Comparison of ENCODE assay signal across 30 cellular contexts in genomic region chr16:1289480-1289872, GRCh38. TPM values are rescaled to one million over a fixed set of nuclear protein-coding genes. Genes with fewer than 3 reads are reported as not detected.
DNase-seq lines count a peak whose midpoint lies in the region; ATAC-seq and TF ChIP-seq lines count a peak whose summit lies in the region.
"Had no signal": no experiment of that assay in that cellular context is flagged by ENCODE, and none has a peak within 500 bp of the region (broad histone marks: within the 10 kb centered on the region; RNA-seq: fewer than 3 reads in every experiment).

No MANE protein-coding gene starts in this region.

- peaks cover under 1 to 39% (median 11%) of the 10 kb centered on the region in 11 experiments; a peak in 15 of 22 replicates for H3K27me3 ChIP-seq in BLaER1 treated with 17β-estradiol and CSF1 and Interleukin-3, amounts not matched to agents 10 nM and 100 nM
- peaks cover 54% of the 10 kb centered on the region for H3K27me3 ChIP-seq in iPS-20b (ENCODE audit: insufficient read depth, low read length)

- peak overlapping the region in 8 of 11 experiments; percentile 74 to 93 (median 82); a peak in 16 of 22 replicates for H3K27ac ChIP-seq in BLaER1 treated with 17β-estradiol and CSF1 and Interleukin-3, amounts not matched to agents 10 nM and 100 nM
- no peak overlapping the region for H3K27ac ChIP-seq in iPS-20b (ENCODE audit: low read length)
- H3K27ac ChIP-seq: cardiac muscle cell, epithelial cell of prostate, neutrophil, PC-9, prostate gland, sigmoid colon had no signal

- ATAC-seq in WTC11 = peak; percentile 15; the same call in 1 of the 2 replicates
- ATAC-seq in omental fat pad (ENCODE audit: low FRiP score) = no peak
- ATAC-seq in HG02623 (IDR thresholded peaks at IDR 0.05; ENCODE audit: unreplicated experiment) = no peak
- ATAC-seq: activated CD8-positive, alpha-beta memory T cell treated with anti-CD3 and anti-CD28 coated beads, Interleukin-2, amount 10 ng/mL, durations not matched to agents 7 days and 5 days had no signal

- DNase-seq in WTC11 (ENCODE audit: low spot score) (no peak), omental fat pad (ENCODE audit: low spot score) (no peak)
- no peak for DNase-seq in stimulated activated CD4-positive, alpha-beta T cell treated with anti-CD3 and anti-CD28 coated beads, Interleukin-1b, Interleukin-23, amount 100 ng/mL, for 48 hours
- DNase-seq: activated CD4-positive, alpha-beta T cell treated with anti-CD3 and anti-CD28 coated beads, Interleukin-2, amount 50 U/mL, for 4 hours; activated CD8-positive, alpha-beta memory T cell treated with anti-CD3 and anti-CD28 coated beads, Interleukin-2, amount 10 ng/mL, durations not matched to agents 7 days and 5 days; activated T-cell treated with anti-CD3 and anti-CD28 coated beads, Interleukin-2, amount 50 U/mL, for 4 hours; DMS153; effector CD4-positive, alpha-beta T cell; HCEC 1CT; hypothalamus; NCI-H226; NCI-H526 treated with DMSO at 0.1 percent for 48 hours; NK-92 treated with Interleukin-12 subunit alpha and Interleukin-12 subunit beta, amount 100 ng/mL, for 24 hours; PC-9; Right ventricle myocardium superior; stimulated activated CD4-positive, alpha-beta T cell treated with anti-CD3 and anti-CD28 coated beads, Interleukin-4, amount 100 ng/mL, for 24 hours; T-helper 17 cell; trophoblast cell had no signal

- POLR2A ChIA-PET in WTC11 (lab: Charles Lee) = interaction anchor here (1.6 kb wide), 1 partner anchor 42 kb away, joined by 5 read pairs; no protein-coding TSS in a partner anchor

- H3K9ac ChIP-seq in BLaER1 treated with 17β-estradiol and CSF1 and Interleukin-3, amounts not matched to agents 10 nM and 100 nM = peak overlapping the region in 9 of 11 experiments; percentile 18 to 85 (median 74); a peak in 17 of 22 replicates
- no peak overlapping the region for H3K9ac ChIP-seq in iPS-20b (ENCODE audit: low read depth, low read length)

- CTCF ChIA-PET in WTC11 (lab: Charles Lee) = interaction anchor here (0.6 to 3.5 kb wide), 10 partner anchors 9 to 294 kb away, joined by 3 to 48 read pairs (median 4); partner anchors contain the start of gene UBE2I

- H3K4me2 ChIP-seq in BLaER1 treated with 17β-estradiol and CSF1 and Interleukin-3, amounts not matched to agents 10 nM and 100 nM = peak overlapping the region; percentile 68 to 99 (median 94)
- H3K4me2 ChIP-seq: PC-9 had no signal

- H3K36me3 ChIP-seq in BLaER1 treated with 17β-estradiol and CSF1 and Interleukin-3, amounts not matched to agents 10 nM and 100 nM = no peaks in the 10 kb centered on the region
- H3K36me3 ChIP-seq in iPS-20b (ENCODE audit: insufficient read depth, low read depth, low read length) = no peaks in the 10 kb centered on the region
- H3K36me3 ChIP-seq: cardiac muscle cell, neutrophil, prostate gland, sigmoid colon had no signal

- no peaks in the 10 kb centered on the region for H3K36me3 Mint-ChIP-seq in WTC11
- H3K36me3 Mint-ChIP-seq: activated CD8-positive, alpha-beta memory T cell treated with anti-CD3 and anti-CD28 coated beads, Interleukin-2, amount 10 ng/mL, durations not matched to agents 7 days and 5 days had no signal

- H3K9me3 Mint-ChIP-seq in WTC11 = no peaks in the 10 kb centered on the region
- H3K9me3 Mint-ChIP-seq: activated T-cell treated with anti-CD3 and anti-CD28 coated beads, Interleukin-2, amount 50 U/mL, for 4 hours; IgD-negative memory B cell had no signal

- H3K4me3 ChIP-seq in BLaER1 treated with 17β-estradiol and CSF1 and Interleukin-3, amounts not matched to agents 10 nM and 100 nM = peak overlapping the region in 8 of 10 experiments; percentile 0 to 63 (median 51); a peak in 14 of 20 replicates
- peak overlapping the region; percentile 61; the same call in 1 of the 2 replicates for H3K4me3 ChIP-seq in iPS-20b (ENCODE audit: low read length)
- H3K4me3 ChIP-seq: cardiac muscle cell, PC-9, prostate gland, sigmoid colon had no signal

- peaks cover 34 to 70% (median 65%) of the 10 kb centered on the region in 10 experiments for H3K4me1 ChIP-seq in BLaER1 treated with 17β-estradiol and CSF1 and Interleukin-3, amounts not matched to agents 10 nM and 100 nM
- H3K4me1 ChIP-seq in iPS-20b (ENCODE audit: insufficient read depth, low read length) = peaks cover 6% of the 10 kb centered on the region; the same call in 1 of the 2 replicates
- H3K4me1 ChIP-seq: prostate gland, sigmoid colon had no signal

- H3K4me1 Mint-ChIP-seq in WTC11 = peaks cover 25% of the 10 kb centered on the region
- H3K4me1 Mint-ChIP-seq: activated CD8-positive, alpha-beta memory T cell treated with anti-CD3 and anti-CD28 coated beads, Interleukin-2, amount 10 ng/mL, durations not matched to agents 7 days and 5 days; T-helper 17 cell had no signal

- TF ChIP-seq CTCF in WTC11 (IDR thresholded peaks at IDR 0.05) (no peak), omental fat pad (IDR thresholded peaks at IDR 0.05) (no peak)

- peak overlapping the region; percentile 53 for H3K4me3 Mint-ChIP-seq in WTC11
- H3K4me3 Mint-ChIP-seq: activated CD8-positive, alpha-beta memory T cell treated with anti-CD3 and anti-CD28 coated beads, Interleukin-2, amount 10 ng/mL, durations not matched to agents 7 days and 5 days; activated T-cell treated with anti-CD3 and anti-CD28 coated beads, Interleukin-2, amount 50 U/mL, for 4 hours; T-helper 17 cell had no signal

- H4K20me1 ChIP-seq in BLaER1 treated with 17β-estradiol and CSF1 and Interleukin-3, amounts not matched to agents 10 nM and 100 nM = no peaks in the 10 kb centered on the region

- H3K27me3 Mint-ChIP-seq in WTC11 (ENCODE audit: low read depth) = peaks cover 61% of the 10 kb centered on the region

- H3K9me3 ChIP-seq in BLaER1 treated with 17β-estradiol and CSF1 and Interleukin-3, amounts not matched to agents 10 nM and 100 nM (replicated peaks in 1 of 11) = no peaks in the 10 kb centered on the region
- no peaks in the 10 kb centered on the region for H3K9me3 ChIP-seq in iPS-20b (ENCODE audit: insufficient read depth, low read depth, low read length)
- H3K9me3 ChIP-seq: neutrophil, prostate gland, sigmoid colon had no signal

- H3K27ac Mint-ChIP-seq in WTC11 = no peak overlapping the region
- H3K27ac Mint-ChIP-seq: activated CD8-positive, alpha-beta memory T cell treated with anti-CD3 and anti-CD28 coated beads, Interleukin-2, amount 10 ng/mL, durations not matched to agents 7 days and 5 days; T-helper 17 cell had no signal

TF ChIP-seq in WTC11, 78 proteins besides CTCF, POLR2A, EP300 and RAD21 (continues in another document):
- TF ChIP-seq TEAD1 (CRISPR knock-in tag; IDR thresholded peaks at IDR 0.05) (no peak), ZBTB43 (CRISPR knock-in tag; IDR thresholded peaks at IDR 0.05) (no peak), NR1H2 (CRISPR knock-in tag; IDR thresholded peaks at IDR 0.05) (no peak), ZBTB21 (CRISPR knock-in tag; IDR thresholded peaks at IDR 0.05; ENCODE audit: borderline replicate concordance) (no peak), USF2 (CRISPR knock-in tag; IDR thresholded peaks at IDR 0.05) (no peak)

RNA-seq across cellular contexts. Expression of gene UBE2I, which starts 20.0 kb away (rescaled TPM):
- total RNA-seq in WTC11 (2021) (211 to 229 TPM (median 222 TPM) in 3 replicates), omental fat pad (10 to 100 TPM; 50.9 to 94.9 (median 72.5) TPM)

RNA-seq across cellular contexts. Expression of gene TPSD1, which starts 33.6 kb away (rescaled TPM):
- total RNA-seq in WTC11 (2021) (0.31 to 1.5 TPM (median 0.94 TPM) in 3 replicates), omental fat pad (1 to 10 TPM in 1 of 4 donors, not detected in 3; 1.2 TPM)
- total RNA-seq: activated CD8-positive, alpha-beta memory T cell treated with anti-CD3 and anti-CD28 coated beads, Interleukin-2, amount 10 ng/mL, durations not matched to agents 7 days and 5 days; astrocyte; cardiac muscle cell; G401; myocyte; PC-9; T-helper 17 cell had no signal

RNA-seq across cellular contexts. Expression of gene BAIAP3, which starts 44.0 kb away (rescaled TPM):
- total RNA-seq in WTC11 (2021) (15.2 to 18.8 TPM (median 16.5 TPM) in 3 replicates), omental fat pad (10 to 100 TPM in 1 of 4 donors, 1 to 10 TPM in 3; 1.5 to 14.2 (median 1.9) TPM)

RNA-seq across cellular contexts. Expression of gene TPSAB1, which starts 49.0 kb away (rescaled TPM):
- total RNA-seq in WTC11 (2021) (0.53 TPM in 1 of 3 replicates, not detected in the others), omental fat pad (10 to 100 TPM; 20.8 to 86.2 (median 31.4) TPM)
- total RNA-seq: activated CD8-positive, alpha-beta memory T cell treated with anti-CD3 and anti-CD28 coated beads, Interleukin-2, amount 10 ng/mL, durations not matched to agents 7 days and 5 days; astrocyte; cardiac muscle cell; G401; myocyte; PC-9; T-helper 17 cell had no signal

RNA-seq across cellular contexts. Expression of gene TPSB2, which starts 59.5 kb away (rescaled TPM):
- total RNA-seq in WTC11 (2021) (0.18 to 0.44 TPM in 2 of 3 replicates, not detected in the other), omental fat pad (100 to 1,000 TPM in 1 of 4 donors, 10 to 100 TPM in 3; 10.1 to 112 (median 42.0) TPM)
- total RNA-seq: activated CD8-positive, alpha-beta memory T cell treated with anti-CD3 and anti-CD28 coated beads, Interleukin-2, amount 10 ng/mL, durations not matched to agents 7 days and 5 days; astrocyte; cardiac muscle cell; G401; myocyte; PC-9; T-helper 17 cell had no signal
